Comparison of ENCODE assay signal across 1 cellular context in the genomic region with DNA sequence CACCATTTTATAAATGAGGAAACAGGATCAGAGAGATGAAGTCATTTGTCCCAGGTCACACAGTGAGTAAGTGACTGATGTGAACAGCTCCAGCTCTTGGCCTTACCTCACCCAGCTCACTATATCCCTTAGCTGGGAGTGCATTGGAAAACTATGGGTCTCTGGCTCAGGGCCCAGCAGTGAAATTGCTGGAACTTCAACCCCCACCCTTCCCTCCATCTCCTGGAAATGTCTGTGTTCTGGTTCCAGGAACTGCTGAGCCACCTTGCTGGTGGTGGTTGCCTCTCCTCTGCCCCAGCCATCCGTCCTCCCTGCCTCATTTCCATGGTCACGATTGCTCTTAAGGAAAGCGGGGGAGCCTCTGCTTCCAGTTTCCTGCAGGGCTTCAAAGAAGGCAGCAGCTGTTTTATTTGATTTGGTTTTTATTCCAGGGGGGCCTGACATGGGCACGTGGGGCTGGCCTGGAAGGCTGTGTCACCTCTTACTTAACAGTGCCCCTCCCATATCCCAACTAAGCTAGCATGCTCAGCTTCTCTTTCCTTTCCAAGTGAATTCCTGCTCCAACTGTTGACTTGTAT.
TF ChIP-seq lines count a peak whose summit lies in the region.

No MANE protein-coding gene starts in this region.

TF ChIP-seq in GM23338, 12 proteins besides CTCF, POLR2A, EP300 and RAD21 (continued from another document):
- TF ChIP-seq, protein P1, sequence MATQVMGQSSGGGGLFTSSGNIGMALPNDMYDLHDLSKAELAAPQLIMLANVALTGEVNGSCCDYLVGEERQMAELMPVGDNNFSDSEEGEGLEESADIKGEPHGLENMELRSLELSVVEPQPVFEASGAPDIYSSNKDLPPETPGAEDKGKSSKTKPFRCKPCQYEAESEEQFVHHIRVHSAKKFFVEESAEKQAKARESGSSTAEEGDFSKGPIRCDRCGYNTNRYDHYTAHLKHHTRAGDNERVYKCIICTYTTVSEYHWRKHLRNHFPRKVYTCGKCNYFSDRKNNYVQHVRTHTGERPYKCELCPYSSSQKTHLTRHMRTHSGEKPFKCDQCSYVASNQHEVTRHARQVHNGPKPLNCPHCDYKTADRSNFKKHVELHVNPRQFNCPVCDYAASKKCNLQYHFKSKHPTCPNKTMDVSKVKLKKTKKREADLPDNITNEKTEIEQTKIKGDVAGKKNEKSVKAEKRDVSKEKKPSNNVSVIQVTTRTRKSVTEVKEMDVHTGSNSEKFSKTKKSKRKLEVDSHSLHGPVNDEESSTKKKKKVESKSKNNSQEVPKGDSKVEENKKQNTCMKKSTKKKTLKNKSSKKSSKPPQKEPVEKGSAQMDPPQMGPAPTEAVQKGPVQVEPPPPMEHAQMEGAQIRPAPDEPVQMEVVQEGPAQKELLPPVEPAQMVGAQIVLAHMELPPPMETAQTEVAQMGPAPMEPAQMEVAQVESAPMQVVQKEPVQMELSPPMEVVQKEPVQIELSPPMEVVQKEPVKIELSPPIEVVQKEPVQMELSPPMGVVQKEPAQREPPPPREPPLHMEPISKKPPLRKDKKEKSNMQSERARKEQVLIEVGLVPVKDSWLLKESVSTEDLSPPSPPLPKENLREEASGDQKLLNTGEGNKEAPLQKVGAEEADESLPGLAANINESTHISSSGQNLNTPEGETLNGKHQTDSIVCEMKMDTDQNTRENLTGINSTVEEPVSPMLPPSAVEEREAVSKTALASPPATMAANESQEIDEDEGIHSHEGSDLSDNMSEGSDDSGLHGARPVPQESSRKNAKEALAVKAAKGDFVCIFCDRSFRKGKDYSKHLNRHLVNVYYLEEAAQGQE (IDR thresholded peaks at IDR 0.05; ENCODE audit: unreplicated experiment), result no peak
- TF ChIP-seq EZH2phosphoT487 (IDR thresholded peaks at IDR 0.05; ENCODE audit: unreplicated experiment), result no peak
- TF ChIP-seq, protein P2, sequence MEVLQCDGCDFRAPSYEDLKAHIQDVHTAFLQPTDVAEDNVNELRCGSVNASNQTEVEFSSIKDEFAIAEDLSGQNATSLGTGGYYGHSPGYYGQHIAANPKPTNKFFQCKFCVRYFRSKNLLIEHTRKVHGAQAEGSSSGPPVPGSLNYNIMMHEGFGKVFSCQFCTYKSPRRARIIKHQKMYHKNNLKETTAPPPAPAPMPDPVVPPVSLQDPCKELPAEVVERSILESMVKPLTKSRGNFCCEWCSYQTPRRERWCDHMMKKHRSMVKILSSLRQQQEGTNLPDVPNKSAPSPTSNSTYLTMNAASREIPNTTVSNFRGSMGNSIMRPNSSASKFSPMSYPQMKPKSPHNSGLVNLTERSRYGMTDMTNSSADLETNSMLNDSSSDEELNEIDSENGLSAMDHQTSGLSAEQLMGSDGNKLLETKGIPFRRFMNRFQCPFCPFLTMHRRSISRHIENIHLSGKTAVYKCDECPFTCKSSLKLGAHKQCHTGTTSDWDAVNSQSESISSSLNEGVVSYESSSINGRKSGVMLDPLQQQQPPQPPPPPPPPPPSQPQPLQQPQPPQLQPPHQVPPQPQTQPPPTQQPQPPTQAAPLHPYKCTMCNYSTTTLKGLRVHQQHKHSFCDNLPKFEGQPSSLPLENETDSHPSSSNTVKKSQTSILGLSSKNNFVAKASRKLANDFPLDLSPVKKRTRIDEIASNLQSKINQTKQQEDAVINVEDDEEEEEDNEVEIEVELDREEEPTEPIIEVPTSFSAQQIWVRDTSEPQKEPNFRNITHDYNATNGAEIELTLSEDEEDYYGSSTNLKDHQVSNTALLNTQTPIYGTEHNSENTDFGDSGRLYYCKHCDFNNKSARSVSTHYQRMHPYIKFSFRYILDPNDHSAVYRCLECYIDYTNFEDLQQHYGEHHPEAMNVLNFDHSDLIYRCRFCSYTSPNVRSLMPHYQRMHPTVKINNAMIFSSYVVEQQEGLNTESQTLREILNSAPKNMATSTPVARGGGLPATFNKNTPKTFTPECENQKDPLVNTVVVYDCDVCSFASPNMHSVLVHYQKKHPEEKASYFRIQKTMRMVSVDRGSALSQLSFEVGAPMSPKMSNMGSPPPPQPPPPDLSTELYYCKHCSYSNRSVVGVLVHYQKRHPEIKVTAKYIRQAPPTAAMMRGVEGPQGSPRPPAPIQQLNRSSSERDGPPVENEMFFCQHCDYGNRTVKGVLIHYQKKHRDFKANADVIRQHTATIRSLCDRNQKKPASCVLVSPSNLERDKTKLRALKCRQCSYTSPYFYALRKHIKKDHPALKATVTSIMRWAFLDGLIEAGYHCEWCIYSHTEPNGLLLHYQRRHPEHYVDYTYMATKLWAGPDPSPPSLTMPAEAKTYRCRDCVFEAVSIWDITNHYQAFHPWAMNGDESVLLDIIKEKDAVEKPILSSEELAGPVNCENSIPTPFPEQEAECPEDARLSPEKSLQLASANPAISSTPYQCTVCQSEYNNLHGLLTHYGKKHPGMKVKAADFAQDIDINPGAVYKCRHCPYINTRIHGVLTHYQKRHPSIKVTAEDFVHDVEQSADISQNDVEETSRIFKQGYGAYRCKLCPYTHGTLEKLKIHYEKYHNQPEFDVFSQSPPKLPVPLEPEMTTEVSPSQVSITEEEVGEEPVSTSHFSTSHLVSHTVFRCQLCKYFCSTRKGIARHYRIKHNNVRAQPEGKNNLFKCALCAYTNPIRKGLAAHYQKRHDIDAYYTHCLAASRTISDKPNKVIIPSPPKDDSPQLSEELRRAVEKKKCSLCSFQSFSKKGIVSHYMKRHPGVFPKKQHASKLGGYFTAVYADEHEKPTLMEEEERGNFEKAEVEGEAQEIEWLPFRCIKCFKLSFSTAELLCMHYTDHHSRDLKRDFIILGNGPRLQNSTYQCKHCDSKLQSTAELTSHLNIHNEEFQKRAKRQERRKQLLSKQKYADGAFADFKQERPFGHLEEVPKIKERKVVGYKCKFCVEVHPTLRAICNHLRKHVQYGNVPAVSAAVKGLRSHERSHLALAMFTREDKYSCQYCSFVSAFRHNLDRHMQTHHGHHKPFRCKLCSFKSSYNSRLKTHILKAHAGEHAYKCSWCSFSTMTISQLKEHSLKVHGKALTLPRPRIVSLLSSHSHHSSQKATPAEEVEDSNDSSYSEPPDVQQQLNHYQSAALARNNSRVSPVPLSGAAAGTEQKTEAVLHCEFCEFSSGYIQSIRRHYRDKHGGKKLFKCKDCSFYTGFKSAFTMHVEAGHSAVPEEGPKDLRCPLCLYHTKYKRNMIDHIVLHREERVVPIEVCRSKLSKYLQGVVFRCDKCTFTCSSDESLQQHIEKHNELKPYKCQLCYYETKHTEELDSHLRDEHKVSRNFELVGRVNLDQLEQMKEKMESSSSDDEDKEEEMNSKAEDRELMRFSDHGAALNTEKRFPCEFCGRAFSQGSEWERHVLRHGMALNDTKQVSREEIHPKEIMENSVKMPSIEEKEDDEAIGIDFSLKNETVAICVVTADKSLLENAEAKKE (CRISPR knock-in tag; IDR thresholded peaks at IDR 0.05), result no peak
